ENCODE assay signal across 1 cellular context in the genomic region with DNA sequence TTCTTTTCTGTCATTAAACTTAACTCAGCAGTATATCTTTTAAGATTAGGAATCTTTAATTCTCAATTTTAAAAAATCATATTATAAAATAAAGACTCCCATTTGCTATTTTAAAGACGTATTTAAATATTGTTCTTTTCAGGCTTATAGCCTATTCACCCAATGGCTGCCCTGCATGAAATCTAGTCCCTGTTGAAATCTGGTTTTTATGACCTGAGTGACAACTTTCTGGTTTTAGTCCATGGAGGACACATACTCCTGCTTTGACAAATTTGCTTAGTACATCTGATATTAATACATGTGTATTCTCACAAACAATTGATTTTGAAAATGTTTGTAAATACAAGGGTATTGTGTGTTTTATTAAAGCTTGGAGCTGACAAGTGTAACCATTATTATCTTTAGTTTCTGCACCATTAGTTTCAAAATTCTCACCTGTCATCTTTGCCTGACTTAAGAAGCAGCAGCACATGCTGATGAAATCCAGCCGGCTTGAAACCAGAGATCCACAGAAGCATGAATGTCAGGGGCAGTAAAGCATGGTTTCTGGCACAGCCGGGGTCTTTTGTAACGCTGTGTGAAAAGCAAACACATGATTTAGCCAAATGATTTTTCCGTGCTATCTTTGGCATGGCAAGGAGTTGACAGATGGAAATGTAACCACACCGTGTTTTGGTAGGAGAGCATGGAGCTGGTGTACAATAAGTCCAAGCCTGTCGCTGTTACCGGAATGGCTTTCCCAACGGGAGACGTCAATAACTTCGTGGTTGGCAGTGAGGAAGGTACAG.
TF ChIP-seq lines count a peak whose summit lies in the region.

No MANE protein-coding gene starts in this region.

TF ChIP-seq in neural cell, 6 proteins besides CTCF, POLR2A, EP300 and RAD21 (continued from another document):
- TF ChIP-seq, protein P1, sequence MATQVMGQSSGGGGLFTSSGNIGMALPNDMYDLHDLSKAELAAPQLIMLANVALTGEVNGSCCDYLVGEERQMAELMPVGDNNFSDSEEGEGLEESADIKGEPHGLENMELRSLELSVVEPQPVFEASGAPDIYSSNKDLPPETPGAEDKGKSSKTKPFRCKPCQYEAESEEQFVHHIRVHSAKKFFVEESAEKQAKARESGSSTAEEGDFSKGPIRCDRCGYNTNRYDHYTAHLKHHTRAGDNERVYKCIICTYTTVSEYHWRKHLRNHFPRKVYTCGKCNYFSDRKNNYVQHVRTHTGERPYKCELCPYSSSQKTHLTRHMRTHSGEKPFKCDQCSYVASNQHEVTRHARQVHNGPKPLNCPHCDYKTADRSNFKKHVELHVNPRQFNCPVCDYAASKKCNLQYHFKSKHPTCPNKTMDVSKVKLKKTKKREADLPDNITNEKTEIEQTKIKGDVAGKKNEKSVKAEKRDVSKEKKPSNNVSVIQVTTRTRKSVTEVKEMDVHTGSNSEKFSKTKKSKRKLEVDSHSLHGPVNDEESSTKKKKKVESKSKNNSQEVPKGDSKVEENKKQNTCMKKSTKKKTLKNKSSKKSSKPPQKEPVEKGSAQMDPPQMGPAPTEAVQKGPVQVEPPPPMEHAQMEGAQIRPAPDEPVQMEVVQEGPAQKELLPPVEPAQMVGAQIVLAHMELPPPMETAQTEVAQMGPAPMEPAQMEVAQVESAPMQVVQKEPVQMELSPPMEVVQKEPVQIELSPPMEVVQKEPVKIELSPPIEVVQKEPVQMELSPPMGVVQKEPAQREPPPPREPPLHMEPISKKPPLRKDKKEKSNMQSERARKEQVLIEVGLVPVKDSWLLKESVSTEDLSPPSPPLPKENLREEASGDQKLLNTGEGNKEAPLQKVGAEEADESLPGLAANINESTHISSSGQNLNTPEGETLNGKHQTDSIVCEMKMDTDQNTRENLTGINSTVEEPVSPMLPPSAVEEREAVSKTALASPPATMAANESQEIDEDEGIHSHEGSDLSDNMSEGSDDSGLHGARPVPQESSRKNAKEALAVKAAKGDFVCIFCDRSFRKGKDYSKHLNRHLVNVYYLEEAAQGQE (IDR thresholded peaks at IDR 0.05; ENCODE audit: borderline replicate concordance), result no peak
- peak; percentile 73 for TF ChIP-seq POLR2AphosphoS5 (IDR thresholded peaks at IDR 0.05)
- TF ChIP-seq SMC3 (conservative IDR thresholded peaks at IDR 0.05; ENCODE audit: poor library complexity), result peak; percentile 31
